10 cellular contexts compared by ENCODE assay signal in genomic region chr11:35274909-35275807, GRCh38.
DNase-seq lines count a peak whose midpoint lies in the region; ATAC-seq, FAIRE-seq and TF ChIP-seq lines count a peak whose summit lies in the region.
"Had no signal": no experiment of that assay in that cellular context is flagged by ENCODE, and none has a peak within 500 bp of the region (broad histone marks: within the 10 kb centered on the region; RNA-seq: fewer than 3 reads in every experiment).

No MANE protein-coding gene starts in this region.

- POLR2A ChIA-PET in K562 (lab: Yijun Ruan, JAX) = no interaction called here

- no peak for ATAC-seq in K562
- peak; percentile 92 for ATAC-seq in left lobe of liver
- no peak for ATAC-seq in HG03571 (IDR thresholded peaks at IDR 0.05; ENCODE audit: unreplicated experiment)

- H3K4me1 ChIP-seq in K562 (replicated peaks in 1 of 2; ENCODE audit: control insufficient read depth in 2 of 2, insufficient read depth in 2 of 2, low read length in 2 of 2) = no peaks in the 10 kb centered on the region
- H3K4me1 ChIP-seq: HAP-1 had no signal

- no peaks in the 10 kb centered on the region for H3K36me3 ChIP-seq in K562 (ENCODE audit: control insufficient read depth, insufficient read depth, low read length)
- H3K36me3 ChIP-seq: BLaER1, HAP-1 had no signal

- no peaks in the 10 kb centered on the region for H4K20me1 ChIP-seq in K562 (replicated peaks; ENCODE audit: control insufficient read depth, insufficient read depth, low read length)
- H4K20me1 ChIP-seq: BLaER1 had no signal

- BruUV-seq in K562 (replicated peaks; lab: Mats Ljungman, UMichigan) = no TSS peak

- H3K4me2 ChIP-seq in K562 (ENCODE audit: insufficient read depth, low read length) = no peak overlapping the region
- H3K4me2 ChIP-seq: BLaER1 had no signal

- H2AFZ ChIP-seq in K562 (ENCODE audit: low read depth, low read length) = no peak overlapping the region

- TF ChIP-seq POLR2A in K562 (conservative IDR thresholded peaks at IDR 0.05) = no peak

- H3K9ac ChIP-seq in K562 (ENCODE audit: insufficient read depth in 1 of 2, low read depth in 2 of 2, low read length in 2 of 2) = no peak overlapping the region
- H3K9ac ChIP-seq: BLaER1 had no signal

- 4% methylated on average over 6 of the region's 6 CpGs for WGBS in K562 (ENCODE audit: insufficient coverage, low coverage, missing lambda C conversion rate)

- in situ Hi-C loops in K562 (cut with MboI) = no loop called here

- intact Hi-C loops in K562 (cut with micrococcal nuclease) = no loop called here

- no peak overlapping the region for H3K4me3 ChIP-seq in K562
- H3K4me3 ChIP-seq: BLaER1, HAP-1 had no signal

- no peaks in the 10 kb centered on the region for H3K9me1 ChIP-seq in K562 (ENCODE audit: control insufficient read depth, insufficient read depth, low read length)

- no peaks in the 10 kb centered on the region for H3K9me3 ChIP-seq in K562 (replicated peaks; ENCODE audit: control insufficient read depth, insufficient read depth, low read depth, low read length)
- H3K9me3 ChIP-seq: BLaER1, HAP-1 had no signal

- no peak for TF ChIP-seq RAD21 in K562 (CRISPR knock-in tag; conservative IDR thresholded peaks at IDR 0.05 in 1 of 2, IDR thresholded peaks at IDR 0.05 in 1 of 2)

- CTCF ChIA-PET in K562 (lab: Yijun Ruan, JAX; ENCODE audit: low intra/inter-chr PET ratio) = no interaction called here

- peak; percentile 50 for TF ChIP-seq CTCF in 22Rv1 (IDR thresholded peaks at IDR 0.05)
- no peak for TF ChIP-seq CTCF in K562 (IDR thresholded peaks at IDR 0.05 in 2 of 3, conservative IDR thresholded peaks at IDR 0.05 in 1 of 3; ENCODE audit: insufficient read depth in 2 of 3, low read depth in 1 of 3, low read length in 3 of 3)

- no peak for TF ChIP-seq EP300 in K562 (IDR thresholded peaks at IDR 0.05; ENCODE audit: low read length)

- peak; percentile 20 for DNase-seq in LoVo (ENCODE audit: low spot score)
- DNase-seq in K562 (ENCODE audit: extremely low read depth in 1 of 4, low spot score in 3 of 4) = no peak
- peak; percentile 77 for DNase-seq in left lobe of liver (ENCODE audit: low spot score)
- DNase-seq in NCI-H2227 treated with DMSO at 0.1 percent for 48 hours (lab: John Stamatoyannopoulos, UW) = no peak
- no peak for DNase-seq in NCI-H226
- DNase-seq in OCI-M2 (lab: John Stamatoyannopoulos, UW; ENCODE audit: unreplicated experiment) = no peak

- peaks cover 6 to 10% of the 10 kb centered on the region in 2 experiments; a peak in 3 of 5 replicates for H3K27me3 ChIP-seq in K562 (ENCODE audit: control insufficient read depth in 2 of 2, insufficient read depth in 2 of 2, low read length in 2 of 2)
- H3K27me3 ChIP-seq: BLaER1 had no signal

- no peaks in the 10 kb centered on the region for H3K79me2 ChIP-seq in K562 (ENCODE audit: control insufficient read depth, insufficient read depth, low read length)

- FAIRE-seq in K562 (lab: Jason Lieb, UNC) = no peak

- H3K27ac ChIP-seq in 22Rv1 = peak overlapping the region; percentile 42
- no peak overlapping the region for H3K27ac ChIP-seq in K562 (ENCODE audit: extremely low read depth, low read depth, low read length)
- H3K27ac ChIP-seq: BLaER1 had no signal

TF ChIP-seq in K562, 482 proteins besides CTCF, POLR2A, EP300 and RAD21:
- TF ChIP-seq ATF3 (IDR thresholded peaks at IDR 0.05) (peak; percentile 68), ATF3 (CRISPR knock-in tag; conservative IDR thresholded peaks at IDR 0.05) (no peak), GMEB1 (CRISPR knock-in tag; IDR thresholded peaks at IDR 0.05) (no peak), CEBPG (CRISPR knock-in tag; IDR thresholded peaks at IDR 0.05) (no peak), CEBPG (tag; conservative IDR thresholded peaks at IDR 0.05 in 1 of 2, IDR thresholded peaks at IDR 0.05 in 1 of 2) (peak; percentile 75 to 79)

Comparison
In these comparisons a context has a peak if more than half of its experiments do, and no peak if none do; other contexts are left out.
1. DNase-seq: peak in LoVo (single experiment) and left lobe of liver (single experiment); none in K562 (0 of 4), NCI-H2227 treated with DMSO at 0.1 percent for 48 hours (single experiment), NCI-H226 (single experiment) and OCI-M2 (single experiment).